ENCODE assay signal across 29 cellular contexts in genomic region chr3:185366913-185367312, GRCh38.
"Had no signal": no experiment of that assay in that cellular context is flagged by ENCODE, and none has a peak within 500 bp of the region (broad histone marks: within the 10 kb centered on the region; RNA-seq: fewer than 3 reads in every experiment).

No MANE protein-coding gene starts in this region.

- DNase-seq: activated B cell treated with CpG ODN at 0.5 μM for 24 hours; activated CD4-positive, alpha-beta memory T cell treated with anti-CD3 and anti-CD28 coated beads, Interleukin-2, amount 10 ng/mL, durations not matched to agents 7 days and 5 days; activated CD4-positive, alpha-beta T cell treated with anti-CD3 and anti-CD28 coated beads for 1 hour; activated CD4-positive, alpha-beta T cell treated with anti-CD3 and anti-CD28 coated beads for 48 hours; activated CD8-positive, alpha-beta memory T cell treated with anti-CD3 and anti-CD28 coated beads for 24 hours; activated CD8-positive, alpha-beta memory T cell treated with anti-CD3 and anti-CD28 coated beads, Interleukin-2, amount 10 ng/mL, durations not matched to agents 7 days and 5 days; activated CD8-positive, alpha-beta memory T cell treated with anti-CD3 and anti-CD28 coated beads, Interleukin-2, amount 50 U/mL, for 48 hours; activated effector memory CD4-positive, alpha-beta T cell treated with Interleukin-2 at 50 U/mL for 16 hours; activated naive CD4-positive, alpha-beta T cell treated with anti-CD3 and anti-CD28 coated beads, Interleukin-2, amount 10 ng/mL, durations not matched to agents 7 days and 5 days; activated naive CD8-positive, alpha-beta T cell treated with anti-CD3 and anti-CD28 coated beads, Interleukin-2, amount 50 U/mL, for 24 hours; activated T-cell treated with anti-CD3 and anti-CD28 coated beads, Interleukin-2, amount 50 U/mL, for 48 hours; anterior cingulate cortex; MM.1S; MV-4-11; NCI-H1092; NCI-H1436 treated with DMSO at 0.1 percent for 48 hours; NCI-H1694 treated with DMSO at 0.1 percent for 48 hours; NCI-H2029; NCI-H345; NCI-H524 treated with DMSO at 0.1 percent for 48 hours; NCI-H748 treated with DMSO at 0.1 percent for 48 hours; Right ventricle myocardium superior; SW 1271; T-helper 1 cell; T-helper 2 cell; T-helper 9 cell had no signal

- ATAC-seq: activated CD8-positive, alpha-beta memory T cell treated with anti-CD3 and anti-CD28 coated beads, Interleukin-2, amount 10 ng/mL, durations not matched to agents 7 days and 5 days; activated naive CD8-positive, alpha-beta T cell treated with anti-CD3 and anti-CD28 coated beads, Interleukin-2, amount 50 U/mL, for 24 hours had no signal

- H3K4me3 ChIP-seq: cardiac muscle cell had no signal

- H3K27ac ChIP-seq: cardiac muscle cell had no signal

- H3K9me3 Mint-ChIP-seq: activated B cell treated with CpG ODN at 0.5 μM for 24 hours; activated CD4-positive, alpha-beta memory T cell treated with anti-CD3 and anti-CD28 coated beads, Interleukin-2, amount 10 ng/mL, durations not matched to agents 7 days and 5 days; activated naive CD4-positive, alpha-beta T cell treated with anti-CD3 and anti-CD28 coated beads, Interleukin-2, amount 10 ng/mL, durations not matched to agents 7 days and 5 days; activated naive CD8-positive, alpha-beta T cell treated with anti-CD3 and anti-CD28 coated beads, Interleukin-2, amount 50 U/mL, for 24 hours; central memory CD8-positive, alpha-beta T cell had no signal

- H3K4me3 Mint-ChIP-seq: activated B cell treated with CpG ODN at 0.5 μM for 24 hours; activated CD4-positive, alpha-beta memory T cell treated with anti-CD3 and anti-CD28 coated beads, Interleukin-2, amount 10 ng/mL, durations not matched to agents 7 days and 5 days; activated CD8-positive, alpha-beta memory T cell treated with anti-CD3 and anti-CD28 coated beads, Interleukin-2, amount 10 ng/mL, durations not matched to agents 7 days and 5 days; activated naive CD4-positive, alpha-beta T cell treated with anti-CD3 and anti-CD28 coated beads, Interleukin-2, amount 10 ng/mL, durations not matched to agents 7 days and 5 days; activated naive CD8-positive, alpha-beta T cell; activated naive CD8-positive, alpha-beta T cell treated with anti-CD3 and anti-CD28 coated beads, Interleukin-2, amount 50 U/mL, for 24 hours; central memory CD8-positive, alpha-beta T cell had no signal

- H3K36me3 ChIP-seq: cardiac muscle cell had no signal

- H3K36me3 Mint-ChIP-seq: activated CD8-positive, alpha-beta memory T cell treated with anti-CD3 and anti-CD28 coated beads, Interleukin-2, amount 10 ng/mL, durations not matched to agents 7 days and 5 days; activated naive CD4-positive, alpha-beta T cell treated with anti-CD3 and anti-CD28 coated beads, Interleukin-2, amount 10 ng/mL, durations not matched to agents 7 days and 5 days; activated naive CD8-positive, alpha-beta T cell had no signal

- H3K27ac Mint-ChIP-seq: activated B cell treated with CpG ODN at 0.5 μM for 24 hours; activated CD4-positive, alpha-beta memory T cell treated with anti-CD3 and anti-CD28 coated beads, Interleukin-2, amount 10 ng/mL, durations not matched to agents 7 days and 5 days; activated CD8-positive, alpha-beta memory T cell treated with anti-CD3 and anti-CD28 coated beads, Interleukin-2, amount 10 ng/mL, durations not matched to agents 7 days and 5 days; activated naive CD4-positive, alpha-beta T cell treated with anti-CD3 and anti-CD28 coated beads, Interleukin-2, amount 10 ng/mL, durations not matched to agents 7 days and 5 days; activated naive CD8-positive, alpha-beta T cell; activated naive CD8-positive, alpha-beta T cell treated with anti-CD3 and anti-CD28 coated beads, Interleukin-2, amount 50 U/mL, for 24 hours had no signal
